18 cellular contexts compared by ENCODE assay signal in genomic region chr13:111270126-111270525, GRCh38. TPM values are rescaled to one million over a fixed set of nuclear protein-coding genes. Genes with fewer than 3 reads are reported as not detected.
A peak's percentile ranks its signal among the peaks of the same experiment; 100 is the strongest.
DNase-seq lines count a peak whose midpoint lies in the region; ATAC-seq, FAIRE-seq and TF ChIP-seq lines count a peak whose summit lies in the region.
"Had no signal": no experiment of that assay in that cellular context is flagged by ENCODE, and none has a peak within 500 bp of the region (broad histone marks: within the 10 kb centered on the region; RNA-seq: fewer than 3 reads in every experiment).

No MANE protein-coding gene starts in this region.

- H2AFZ ChIP-seq in MM.1S (ENCODE audit: low read length), result no peak overlapping the region

- TF ChIP-seq CTCF in osteocyte (IDR thresholded peaks at IDR 0.05), result no peak
- TF ChIP-seq CTCF in D721Med (IDR thresholded peaks at IDR 0.05; ENCODE audit: insufficient read depth, missing control alignments), result no peak
- TF ChIP-seq CTCF in MM.1S (IDR thresholded peaks at IDR 0.05; ENCODE audit: low read length), result no peak

- no peak for ATAC-seq in effector memory CD8-positive, alpha-beta T cell (replicated peaks)
- ATAC-seq in GM19397 (IDR thresholded peaks at IDR 0.05; ENCODE audit: unreplicated experiment) (no peak), HG03442 (IDR thresholded peaks at IDR 0.05; ENCODE audit: unreplicated experiment) (no peak)
- ATAC-seq: activated CD4-positive, CD25-positive, alpha-beta regulatory T cell treated with anti-CD3 and anti-CD28 coated beads, Interleukin-2, amount 50 U/mL, for 24 hours; K562 had no signal

- H3K9me2 ChIP-seq in MM.1S (replicated peaks; ENCODE audit: insufficient read depth, low read length), result no peaks in the 10 kb centered on the region

- peak overlapping the region; percentile 56 to 65 for H3K27ac Mint-ChIP-seq in effector memory CD8-positive, alpha-beta T cell
- H3K27ac Mint-ChIP-seq in osteocyte (ENCODE audit: unreplicated experiment), result peak overlapping the region; percentile 89
- H3K27ac Mint-ChIP-seq: progenitor cell of endocrine pancreas; T-helper 1 cell treated with Interleukin-12 subunit alpha and Interleukin-12 subunit beta and Interleukin-4 antibody, amounts not matched to agents 30 μg/mL and 1 μg/mL, for 36 hours had no signal

- peaks cover 16% of the 10 kb centered on the region for H3K4me1 ChIP-seq in SJSA1 (replicated peaks)
- 0 out of 2 replicates have a peak, but pooled peaks cover 3% of the 10 kb centered on the region for H3K4me1 ChIP-seq in MM.1S (ENCODE audit: low read length)

- H4K20me1 ChIP-seq in MM.1S (ENCODE audit: insufficient read depth, low read length), result no peaks in the 10 kb centered on the region

- peaks cover 12 to 15% of the 10 kb centered on the region in 2 donors for H3K4me1 Mint-ChIP-seq in effector memory CD8-positive, alpha-beta T cell (ENCODE audit: low read depth in 2 of 2)
- peaks cover 32% of the 10 kb centered on the region for H3K4me1 Mint-ChIP-seq in osteocyte (ENCODE audit: unreplicated experiment)

- no peaks in the 10 kb centered on the region for H3K27me3 ChIP-seq in SJSA1 (replicated peaks)
- H3K27me3 ChIP-seq in MM.1S (replicated peaks; ENCODE audit: insufficient read depth, low read length), result no peaks in the 10 kb centered on the region
- H3K27me3 ChIP-seq: esophagus muscularis mucosa had no signal

- DNase-seq in AG20443 (ENCODE audit: low spot score) (peak; percentile 35), SJSA1 (ENCODE audit: low read depth in 1 of 2, low spot score in 2 of 2) (peak in 1 of 2 experiments; percentile 44), osteocyte (ENCODE audit: extremely low spot score, unreplicated experiment) (no peak), D721Med (ENCODE audit: insufficient read length, low spot score) (no peak), MM.1S (no peak)
- no peak for DNase-seq in effector memory CD8-positive, alpha-beta T cell
- DNase-seq: DMS53, naive B cell, NCI-H1092 treated with DMSO at 0.1 percent for 48 hours, NCI-H774, RPMI8226 had no signal

- no peak overlapping the region for H3K9ac ChIP-seq in MM.1S (ENCODE audit: low read length)

- peaks cover 43% of the 10 kb centered on the region for H3K36me3 Mint-ChIP-seq in effector memory CD8-positive, alpha-beta T cell (ENCODE audit: insufficient read depth)
- peaks cover 39% of the 10 kb centered on the region for H3K36me3 Mint-ChIP-seq in osteocyte (ENCODE audit: unreplicated experiment)

- no peak for FAIRE-seq in D721Med (lab: Jason Lieb, UNC)
- FAIRE-seq: K562 had no signal

- no peaks in the 10 kb centered on the region for H3K9me3 Mint-ChIP-seq in effector memory CD8-positive, alpha-beta T cell
- no peaks in the 10 kb centered on the region for H3K9me3 Mint-ChIP-seq in osteocyte (ENCODE audit: unreplicated experiment)
- H3K9me3 Mint-ChIP-seq: naive B cell; T-helper 1 cell treated with Interleukin-12 subunit alpha and Interleukin-12 subunit beta and Interleukin-4 antibody, amounts not matched to agents 30 μg/mL and 1 μg/mL, for 36 hours had no signal

- H3K36me3 ChIP-seq in SJSA1, result peaks cover 98% of the 10 kb centered on the region
- H3K36me3 ChIP-seq in MM.1S (replicated peaks; ENCODE audit: insufficient read depth, low read length), result no peaks in the 10 kb centered on the region

- H3K27me3 Mint-ChIP-seq in effector memory CD8-positive, alpha-beta T cell, result no peaks in the 10 kb centered on the region
- no peaks in the 10 kb centered on the region for H3K27me3 Mint-ChIP-seq in osteocyte (ENCODE audit: unreplicated experiment)
- H3K27me3 Mint-ChIP-seq: naive B cell, progenitor cell of endocrine pancreas had no signal

- H3K9me3 ChIP-seq in SJSA1 (replicated peaks) (no peaks in the 10 kb centered on the region), MM.1S (replicated peaks; ENCODE audit: insufficient read depth, low read length) (no peaks in the 10 kb centered on the region)
- H3K9me3 ChIP-seq: esophagus muscularis mucosa had no signal

- H3K4me3 ChIP-seq in SJSA1, result no peak overlapping the region
- H3K4me3 ChIP-seq in MM.1S (ENCODE audit: low read length), result no peak overlapping the region
- H3K4me3 ChIP-seq: esophagus muscularis mucosa, K562 had no signal

- H3K4me3 Mint-ChIP-seq in effector memory CD8-positive, alpha-beta T cell, result no peak overlapping the region
- peak overlapping the region; percentile 63 for H3K4me3 Mint-ChIP-seq in osteocyte (ENCODE audit: unreplicated experiment)
- H3K4me3 Mint-ChIP-seq: naive B cell; T-helper 1 cell treated with Interleukin-12 subunit alpha and Interleukin-12 subunit beta and Interleukin-4 antibody, amounts not matched to agents 30 μg/mL and 1 μg/mL, for 36 hours had no signal

- no peaks in the 10 kb centered on the region for H3K79me2 ChIP-seq in MM.1S (ENCODE audit: low read length)

- H3F3A ChIP-seq in MM.1S (ENCODE audit: insufficient read depth, low read length), result no peaks in the 10 kb centered on the region

- no peak overlapping the region for H3K4me2 ChIP-seq in MM.1S (ENCODE audit: low read depth, low read length)

- 0 out of 2 replicates have a peak overlapping the region, but pooled peaks have one; percentile 13 for H3K27ac ChIP-seq in SJSA1
- no peak overlapping the region for H3K27ac ChIP-seq in MM.1S (ENCODE audit: low read length)
- H3K27ac ChIP-seq: esophagus muscularis mucosa had no signal

RNA-seq across cellular contexts. Expression of gene TEX29, which starts 50.3 kb away (rescaled TPM):
- 0.82 TPM in 1 of 2 replicates, not detected in the other for total RNA-seq in SJSA1 (2014; rRNA removed; shearing (Covaris generic))
- total RNA-seq in osteocyte, result 1.9 TPM in 1 of 2 replicates, not detected in the other
- total RNA-seq: K562 had no signal
